10 cellular contexts compared by ENCODE assay signal in genomic region chr18:25561923-25562322, GRCh38.
A peak's percentile ranks its signal among the peaks of the same experiment; 100 is the strongest.
DNase-seq lines count a peak whose midpoint lies in the region; ATAC-seq, FAIRE-seq and TF ChIP-seq lines count a peak whose summit lies in the region.
"Had no signal": no experiment of that assay in that cellular context is flagged by ENCODE, and none has a peak within 500 bp of the region (broad histone marks: within the 10 kb centered on the region; RNA-seq: fewer than 3 reads in every experiment).

No MANE protein-coding gene starts in this region.

- no peak for TF ChIP-seq POLR2A in A549 (IDR thresholded peaks at IDR 0.05; ENCODE audit: low read length)

- H3K36me3 ChIP-seq in GM06990 (ENCODE audit: control insufficient read depth, insufficient read depth, low read length) (no peaks in the 10 kb centered on the region), OCI-LY3 (replicated peaks; ENCODE audit: low read depth, low read length) (no peaks in the 10 kb centered on the region)

- no peaks in the 10 kb centered on the region for H3K4me1 ChIP-seq in A549
- no peaks in the 10 kb centered on the region for H3K4me1 ChIP-seq in OCI-LY3 (ENCODE audit: low read length)

- H3K4me3 ChIP-seq in A549 = no peak overlapping the region
- H3K4me3 ChIP-seq in GM06990 (replicated peaks; ENCODE audit: low read depth, low read length) = no peak overlapping the region
- no peak overlapping the region for H3K4me3 ChIP-seq in OCI-LY3 (ENCODE audit: low read length)
- no peak overlapping the region for H3K4me3 ChIP-seq in fibroblast of mammary gland (ENCODE audit: control insufficient read depth, low read depth, low read length)

- H3K79me2 ChIP-seq in OCI-LY3 (ENCODE audit: low read length) = no peaks in the 10 kb centered on the region

- 18% methylated on average over 6 of the region's 6 CpGs for WGBS in A549 (ENCODE audit: missing lambda C conversion rate)

- H3K36me3 Mint-ChIP-seq in T-helper 2 cell treated with Interferon-gamma antibody and Interleukin-4, amounts not matched to agents 5 μg/mL and 100 μg/mL, for 36 hours (ENCODE audit: low read depth) = no peaks in the 10 kb centered on the region

- CTCF ChIA-PET in A549 (lab: Yijun Ruan, JAX) = no interaction called here

- H2AFZ ChIP-seq in OCI-LY3 (ENCODE audit: low read depth, low read length) = no peak overlapping the region

- no peak overlapping the region for H3K27ac ChIP-seq in A549
- H3K27ac ChIP-seq in OCI-LY3 (ENCODE audit: low read length) = no peak overlapping the region

- no peaks in the 10 kb centered on the region for H3K27me3 Mint-ChIP-seq in T-helper 2 cell treated with Interferon-gamma antibody and Interleukin-4, amounts not matched to agents 5 μg/mL and 100 μg/mL, for 36 hours (ENCODE audit: low read depth)

- no peak overlapping the region for H3K4me3 Mint-ChIP-seq in T-helper 2 cell treated with Interferon-gamma antibody and Interleukin-4, amounts not matched to agents 5 μg/mL and 100 μg/mL, for 36 hours

- peak; percentile 2 for DNase-seq in A549 (ENCODE audit: low read depth in 1 of 2, low spot score in 1 of 2)
- no peak for DNase-seq in GM06990 (ENCODE audit: extremely low read depth, insufficient read length)
- DNase-seq in fibroblast of mammary gland (ENCODE audit: low read depth) = peak; percentile 44
- DNase-seq in T1000 (lab: John Stamatoyannopoulos, UW) = no peak
- DNase-seq in T-helper 2 cell treated with Interferon-gamma antibody and Interleukin-4, amounts not matched to agents 5 μg/mL and 100 μg/mL, for 36 hours (ENCODE audit: low spot score) = no peak
- DNase-seq: NCI-H446 treated with DMSO at 0.1 percent for 48 hours, retina had no signal

- H3K9me3 Mint-ChIP-seq in T-helper 2 cell treated with Interferon-gamma antibody and Interleukin-4, amounts not matched to agents 5 μg/mL and 100 μg/mL, for 36 hours = no peaks in the 10 kb centered on the region

- no peaks in the 10 kb centered on the region for H3K9me3 ChIP-seq in A549
- no peaks in the 10 kb centered on the region for H3K9me3 ChIP-seq in OCI-LY3 (ENCODE audit: insufficient read depth, low read length)

- no peak for FAIRE-seq in A549 (lab: Jason Lieb, UNC)

- H3K4me1 Mint-ChIP-seq in T-helper 2 cell treated with Interferon-gamma antibody and Interleukin-4, amounts not matched to agents 5 μg/mL and 100 μg/mL, for 36 hours (ENCODE audit: low read depth) = no peaks in the 10 kb centered on the region

- no peak for TF ChIP-seq EP300 in A549 (IDR thresholded peaks at IDR 0.05)

- H3K27me3 ChIP-seq in GM06990 (replicated peaks; ENCODE audit: control insufficient read depth, insufficient read depth, low read length) (no peaks in the 10 kb centered on the region), OCI-LY3 (ENCODE audit: low read depth, low read length) (no peaks in the 10 kb centered on the region)

- no peak overlapping the region for H3K9ac ChIP-seq in OCI-LY3 (ENCODE audit: low read length)

- TF ChIP-seq CTCF in A549 (IDR thresholded peaks at IDR 0.05) = no peak; the same call in 2 of the 3 replicates
- TF ChIP-seq CTCF in GM06990 (IDR thresholded peaks at IDR 0.05; ENCODE audit: insufficient read depth, low read length, poor library complexity, severe bottlenecking) = peak; percentile 37
- peak; percentile 26 for TF ChIP-seq CTCF in OCI-LY3 (IDR thresholded peaks at IDR 0.05; ENCODE audit: low read depth, low read length)
- TF ChIP-seq CTCF in fibroblast of mammary gland (conservative IDR thresholded peaks at IDR 0.05; ENCODE audit: control insufficient read depth, insufficient read depth, low read depth, low read length) = peak; percentile 46

- POLR2A ChIA-PET in A549 (lab: Yijun Ruan, JAX) = no interaction called here

- no peak overlapping the region for H3K27ac Mint-ChIP-seq in T-helper 2 cell treated with Interferon-gamma antibody and Interleukin-4, amounts not matched to agents 5 μg/mL and 100 μg/mL, for 36 hours

- ATAC-seq in A549 = no peak
- no peak for ATAC-seq in activated CD4-positive, CD25-positive, alpha-beta regulatory T cell treated with anti-CD3 and anti-CD28 coated beads, Interleukin-2, amount 50 U/mL, for 24 hours
- no peak for ATAC-seq in GM21786 (IDR thresholded peaks at IDR 0.05; ENCODE audit: unreplicated experiment)

- TF ChIP-seq RAD21 in A549 (conservative IDR thresholded peaks at IDR 0.05 in 1 of 2, IDR thresholded peaks at IDR 0.05 in 1 of 2) = no peak

- no peak overlapping the region for H3K4me2 ChIP-seq in A549
- H3K4me2 ChIP-seq in OCI-LY3 (ENCODE audit: low read length) = no peak overlapping the region

- no peaks in the 10 kb centered on the region for H4K20me1 ChIP-seq in OCI-LY3 (ENCODE audit: insufficient read depth, low read length)

TF ChIP-seq in A549, 52 proteins besides CTCF, POLR2A, EP300 and RAD21:
- TF ChIP-seq CEBPB (IDR thresholded peaks at IDR 0.05) (no peak), EHMT2 (IDR thresholded peaks at IDR 0.05; ENCODE audit: low read depth) (no peak), RFX5 (IDR thresholded peaks at IDR 0.05) (no peak), EHF (CRISPR knock-in tag; IDR thresholded peaks at IDR 0.05) (no peak), E2F6 (IDR thresholded peaks at IDR 0.05; ENCODE audit: borderline replicate concordance, low read depth) (no peak), ATOH8 (CRISPR knock-in tag; IDR thresholded peaks at IDR 0.05; ENCODE audit: low read depth) (no peak), GATA3 (IDR thresholded peaks at IDR 0.05; ENCODE audit: borderline replicate concordance) (no peak), MYC (IDR thresholded peaks at IDR 0.05; ENCODE audit: borderline replicate concordance, low read length) (no peak), ELK1 (IDR thresholded peaks at IDR 0.05; ENCODE audit: low read depth, low read length) (no peak), PBX3 (IDR thresholded peaks at IDR 0.05) (no peak), FOSB (CRISPR knock-in tag; IDR thresholded peaks at IDR 0.05) (no peak), NPAS2 (CRISPR knock-in tag; IDR thresholded peaks at IDR 0.05; ENCODE audit: borderline replicate concordance) (no peak), ZSCAN20 (CRISPR knock-in tag; IDR thresholded peaks at IDR 0.05) (no peak), ESRRA (IDR thresholded peaks at IDR 0.05; ENCODE audit: borderline replicate concordance, low read length) (no peak), REST (IDR thresholded peaks at IDR 0.05) (no peak), HOXB13 (CRISPR knock-in tag; IDR thresholded peaks at IDR 0.05; ENCODE audit: low read depth) (no peak)

Comparison
In these comparisons a context has a peak if more than half of its experiments do, and no peak if none do; other contexts are left out.
1. DNase-seq: peak in A549 (2 of 2) and fibroblast of mammary gland (single experiment); none in GM06990 (single experiment), T1000 (single experiment) and T-helper 2 cell treated with Interferon-gamma antibody and Interleukin-4, amounts not matched to agents 5 μg/mL and 100 μg/mL, for 36 hours (single experiment).